In genomic region chr13:67469623-67470022, GRCh38 we compare ENCODE assay signal across 4 cellular contexts.
"Had no signal": no experiment of that assay in that cellular context is flagged by ENCODE, and none has a peak within 500 bp of the region (broad histone marks: within the 10 kb centered on the region; RNA-seq: fewer than 3 reads in every experiment).

No MANE protein-coding gene starts in this region.

- H3K4me3 ChIP-seq: K562 had no signal

- ATAC-seq: HepG2, K562 had no signal

- H3K27ac ChIP-seq: HL-60, KMS-11 had no signal
